ENCODE assay signal across 17 cellular contexts in genomic region chr6:124298682-124299081, GRCh38.
"Had no signal": no experiment of that assay in that cellular context is flagged by ENCODE, and none has a peak within 500 bp of the region (broad histone marks: within the 10 kb centered on the region; RNA-seq: fewer than 3 reads in every experiment).

No MANE protein-coding gene starts in this region.

- H3K27ac Mint-ChIP-seq: activated T-helper 17 cell treated with anti-CD3 and anti-CD28 coated beads, Interleukin-2, amount 50 U/mL, for 72 hours; naive thymus-derived CD8-positive, alpha-beta T cell; progenitor cell of endocrine pancreas had no signal

- DNase-seq: activated CD4-positive, alpha-beta T cell treated with anti-CD3 and anti-CD28 coated beads, Interleukin-2, amount 50 U/mL, for 4 hours; activated CD4-positive, CD25-positive, alpha-beta regulatory T cell treated with anti-CD3 and anti-CD28 coated beads, Interleukin-2, amount 50 U/mL, for 72 hours; activated naive CD4-positive, alpha-beta T cell treated with Interleukin-2 at 50 U/mL for 16 hours; aorta; effector CD8-positive, alpha-beta T cell; esophagus squamous epithelium; hippocampal formation; kidney; left lung; naive thymus-derived CD8-positive, alpha-beta T cell; stimulated activated CD4-positive, alpha-beta T cell treated with anti-CD3 and anti-CD28 coated beads, Interleukin-1b, Interleukin-23, amount 100 ng/mL, for 48 hours; stomach; T1000; testis; upper lobe of left lung had no signal

- H3K27me3 ChIP-seq: esophagus squamous epithelium, left lung, stomach, testis, upper lobe of left lung had no signal

- H3K27me3 Mint-ChIP-seq: activated T-helper 17 cell treated with anti-CD3 and anti-CD28 coated beads, Interleukin-2, amount 50 U/mL, for 72 hours; naive thymus-derived CD8-positive, alpha-beta T cell; progenitor cell of endocrine pancreas had no signal

- H3K4me3 ChIP-seq: esophagus squamous epithelium, left lung, stomach, testis, upper lobe of left lung had no signal

- H3K9me3 ChIP-seq: esophagus squamous epithelium, left lung, stomach, testis, upper lobe of left lung had no signal

- H3K4me1 Mint-ChIP-seq: activated T-helper 17 cell treated with anti-CD3 and anti-CD28 coated beads, Interleukin-2, amount 50 U/mL, for 72 hours; naive thymus-derived CD8-positive, alpha-beta T cell had no signal

- H3K36me3 Mint-ChIP-seq: naive thymus-derived CD8-positive, alpha-beta T cell had no signal

- H3K27ac ChIP-seq: esophagus squamous epithelium, left lung, stomach, testis, upper lobe of left lung had no signal

- H3K36me3 ChIP-seq: esophagus squamous epithelium, left lung, stomach, upper lobe of left lung had no signal

- H3K4me1 ChIP-seq: esophagus squamous epithelium, left lung, stomach, testis, upper lobe of left lung had no signal

- H3K9me3 Mint-ChIP-seq: activated T-helper 17 cell treated with anti-CD3 and anti-CD28 coated beads, Interleukin-2, amount 50 U/mL, for 72 hours had no signal

- H3K4me3 Mint-ChIP-seq: activated T-helper 17 cell treated with anti-CD3 and anti-CD28 coated beads, Interleukin-2, amount 50 U/mL, for 72 hours; naive thymus-derived CD8-positive, alpha-beta T cell had no signal
